In the genomic region with DNA sequence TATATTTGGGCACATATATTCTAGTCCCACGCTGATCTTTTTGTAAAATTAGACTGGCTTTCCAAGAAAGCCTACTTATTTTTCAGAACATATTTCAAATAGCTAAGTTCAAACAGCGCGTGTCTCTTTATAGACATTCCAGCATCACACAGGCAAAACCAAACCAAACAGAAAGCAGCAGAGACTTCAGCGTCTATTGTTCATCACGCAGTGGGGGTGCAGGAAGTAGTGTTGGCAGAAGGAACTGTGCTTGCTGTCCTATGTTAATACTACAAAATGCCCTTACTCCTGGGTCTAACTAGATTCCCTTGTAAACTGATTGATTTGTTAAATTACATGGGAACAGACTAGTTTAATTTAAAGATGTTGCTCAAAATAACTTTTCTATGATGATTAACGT, we compare ENCODE assay signal across 13 cellular contexts.
A peak's percentile ranks its signal among the peaks of the same experiment; 100 is the strongest.
DNase-seq lines count a peak whose midpoint lies in the region; ATAC-seq and TF ChIP-seq lines count a peak whose summit lies in the region.
"Had no signal": no experiment of that assay in that cellular context is flagged by ENCODE, and none has a peak within 500 bp of the region (broad histone marks: within the 10 kb centered on the region; RNA-seq: fewer than 3 reads in every experiment).

No MANE protein-coding gene starts in this region.

- no peak for TF ChIP-seq EP300 in transverse colon (IDR thresholded peaks at IDR 0.05; ENCODE audit: low read depth)

- intact Hi-C loops in transverse colon (cut with DNase I; ENCODE audit: low total_unique reads), result no loop called here
- intact Hi-C loops in activated CD8-positive, alpha-beta T cell treated with anti-CD3 and anti-CD28 coated beads for 36 hours (cut with micrococcal nuclease), result no loop called here

- H3K4me3 Mint-ChIP-seq in activated CD8-positive, alpha-beta T cell treated with anti-CD3 and anti-CD28 coated beads for 36 hours, result no peak overlapping the region

- in situ Hi-C loops in transverse colon (cut with MboI; ENCODE audit: low pct_ligation_motif_present in 1 of 4, low pct_unique_long_range_greater_than_20kb in 1 of 4, low sequenced_read_pairs in 3 of 4), result no loop called here

- TF ChIP-seq CTCF in RWPE2 (IDR thresholded peaks at IDR 0.05; ENCODE audit: poor library complexity, severe bottlenecking) (no peak), fibroblast of pulmonary artery (IDR thresholded peaks at IDR 0.05; ENCODE audit: low read length, missing control alignments) (no peak), transverse colon (IDR thresholded peaks at IDR 0.05) (no peak)
- TF ChIP-seq CTCF in activated CD8-positive, alpha-beta T cell treated with anti-CD3 and anti-CD28 coated beads for 36 hours (IDR thresholded peaks at IDR 0.05), result no peak

- DNase-seq in RWPE2 (ENCODE audit: low spot score), result no peak
- peak; percentile 7 for DNase-seq in fibroblast of pulmonary artery (ENCODE audit: low read depth)
- DNase-seq in retina, result peak; percentile 47
- no peak for DNase-seq in transverse colon
- no peak for DNase-seq in activated CD8-positive, alpha-beta T cell treated with anti-CD3 and anti-CD28 coated beads for 36 hours
- DNase-seq: activated CD4-positive, alpha-beta T cell treated with anti-CD3 and anti-CD28 coated beads, Interleukin-2, amount 50 U/mL, for 48 hours; DND-41; effector CD4-positive, alpha-beta T cell; NCI-H2171; SW 1271 had no signal

- H3K9ac ChIP-seq in HUES48 (ENCODE audit: low read depth, low read length), result no peak overlapping the region

- no peaks in the 10 kb centered on the region for H3K4me1 Mint-ChIP-seq in activated CD8-positive, alpha-beta T cell treated with anti-CD3 and anti-CD28 coated beads for 36 hours (ENCODE audit: low read depth)

- H3K36me3 ChIP-seq in HUES48 (ENCODE audit: control insufficient read depth, insufficient read depth, low read length) (no peaks in the 10 kb centered on the region), RWPE2 (ENCODE audit: low read depth) (no peaks in the 10 kb centered on the region), transverse colon (no peaks in the 10 kb centered on the region)

- H3K27me3 ChIP-seq in HUES48 (ENCODE audit: control insufficient read depth, insufficient read depth, low read length) (no peaks in the 10 kb centered on the region), RWPE2 (ENCODE audit: insufficient read depth, poor library complexity, severe bottlenecking) (no peaks in the 10 kb centered on the region), transverse colon (no peaks in the 10 kb centered on the region)

- no peak for TF ChIP-seq POLR2A in transverse colon (IDR thresholded peaks at IDR 0.05)

- H3K27me3 Mint-ChIP-seq in activated CD8-positive, alpha-beta T cell treated with anti-CD3 and anti-CD28 coated beads for 36 hours, result no peaks in the 10 kb centered on the region

- no peaks in the 10 kb centered on the region for H3K9me3 ChIP-seq in HUES48 (ENCODE audit: control insufficient read depth, insufficient read depth, low read length)
- no peaks in the 10 kb centered on the region for H3K9me3 ChIP-seq in RWPE2 (ENCODE audit: severe bottlenecking)
- no peaks in the 10 kb centered on the region for H3K9me3 ChIP-seq in transverse colon

- 0 out of 3 replicates have a peak, but pooled peaks have one; percentile 49 for ATAC-seq in RWPE2 (ENCODE audit: low read depth)
- ATAC-seq in HG03378 (IDR thresholded peaks at IDR 0.05; ENCODE audit: unreplicated experiment), result no peak
- no peak for ATAC-seq in activated CD8-positive, alpha-beta T cell treated with anti-CD3 and anti-CD28 coated beads for 36 hours
- ATAC-seq: activated naive CD4-positive, alpha-beta T cell treated with anti-CD3 and anti-CD28 coated beads, Interleukin-2, amount 50 U/mL, for 72 hours had no signal

- H3K4me3 ChIP-seq in HUES48 (ENCODE audit: low read depth, low read length) (no peak overlapping the region; the same call in 1 of the 2 replicates), RWPE2 (ENCODE audit: severe bottlenecking) (no peak overlapping the region), fibroblast of pulmonary artery (replicated peaks; ENCODE audit: low read depth, low read length) (no peak overlapping the region), transverse colon (no peak overlapping the region)

- H3K9me3 Mint-ChIP-seq in activated CD8-positive, alpha-beta T cell treated with anti-CD3 and anti-CD28 coated beads for 36 hours, result no peaks in the 10 kb centered on the region

- H3K36me3 Mint-ChIP-seq in activated CD8-positive, alpha-beta T cell treated with anti-CD3 and anti-CD28 coated beads for 36 hours (ENCODE audit: low read depth), result no peaks in the 10 kb centered on the region
- H3K36me3 Mint-ChIP-seq: activated naive CD4-positive, alpha-beta T cell treated with anti-CD3 and anti-CD28 coated beads, Interleukin-2, amount 50 U/mL, for 72 hours had no signal

- CTCF ChIA-PET in activated CD8-positive, alpha-beta T cell treated with anti-CD3 and anti-CD28 coated beads for 36 hours (lab: Charles Lee), result no interaction called here

- POLR2A ChIA-PET in activated CD8-positive, alpha-beta T cell treated with anti-CD3 and anti-CD28 coated beads for 36 hours (lab: Charles Lee), result no interaction called here

- no peak overlapping the region for H3K27ac Mint-ChIP-seq in activated CD8-positive, alpha-beta T cell treated with anti-CD3 and anti-CD28 coated beads for 36 hours
- H3K27ac Mint-ChIP-seq: activated naive CD4-positive, alpha-beta T cell treated with anti-CD3 and anti-CD28 coated beads, Interleukin-2, amount 50 U/mL, for 72 hours had no signal

- peak overlapping the region; percentile 46 for H3K27ac ChIP-seq in HUES48 (ENCODE audit: low read depth, low read length)
- H3K27ac ChIP-seq in RWPE2 (ENCODE audit: poor library complexity, severe bottlenecking), result no peak overlapping the region
- H3K27ac ChIP-seq in transverse colon, result no peak overlapping the region

- WGBS in transverse colon (ENCODE audit: low coverage in 1 of 2), 2 donors, result 25 to 30% methylated on average over 6 of the region's 6 CpGs

- H3K4me1 ChIP-seq in HUES48 (ENCODE audit: control insufficient read depth, insufficient read depth, low read length) (peaks cover 17% of the 10 kb centered on the region), RWPE2 (ENCODE audit: insufficient read depth, poor library complexity, severe bottlenecking) (no peaks in the 10 kb centered on the region), transverse colon (no peaks in the 10 kb centered on the region)

Comparison
In these comparisons a context has a peak if more than half of its experiments do, and no peak if none do; other contexts are left out.
1. DNase-seq: peak in fibroblast of pulmonary artery (single experiment) and retina (single experiment); none in RWPE2 (single experiment), transverse colon (single experiment) and activated CD8-positive, alpha-beta T cell treated with anti-CD3 and anti-CD28 coated beads for 36 hours (single experiment).